1 cellular context compared by ENCODE assay signal in the genomic region with DNA sequence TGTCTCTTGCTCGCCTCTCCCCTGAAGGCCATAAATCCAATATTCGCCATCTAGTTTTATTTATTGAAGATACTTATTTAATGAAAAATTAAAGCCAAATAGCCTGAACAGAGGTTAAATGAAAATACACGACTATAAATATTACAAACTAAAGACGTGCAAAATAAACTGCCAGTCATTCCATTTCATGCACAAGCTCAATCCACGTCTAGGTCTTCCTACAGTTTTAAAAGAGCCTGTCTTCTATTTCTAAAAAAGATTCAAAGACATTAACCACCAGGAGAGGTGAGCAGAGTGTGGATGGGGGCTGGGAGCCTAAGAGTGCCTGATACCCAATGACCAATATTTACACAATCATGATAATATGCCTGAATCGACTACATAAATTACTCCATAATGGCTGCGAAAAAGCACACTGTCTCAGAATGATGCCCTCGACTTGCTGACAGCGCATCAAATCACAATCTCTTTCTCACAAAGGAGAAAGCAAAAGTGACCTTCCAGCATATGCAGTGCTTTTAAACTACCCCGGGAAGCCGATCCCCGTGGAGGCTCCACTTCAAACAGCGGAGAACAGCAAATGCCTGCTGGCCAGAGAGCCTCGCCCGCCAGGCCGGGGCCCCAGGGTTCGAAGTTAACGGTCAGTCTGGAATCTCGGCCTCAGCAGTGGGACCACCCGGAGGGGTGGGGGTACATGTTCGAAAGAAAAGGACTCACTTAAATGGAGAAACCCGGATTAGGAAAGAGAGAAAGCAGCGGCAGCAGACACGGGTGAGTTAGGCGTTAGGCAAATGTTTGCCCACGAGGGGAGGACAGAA.
TF ChIP-seq lines count a peak whose summit lies in the region.

No MANE protein-coding gene starts in this region.

TF ChIP-seq in liver, 16 proteins besides CTCF, POLR2A, EP300 and RAD21 (continued from another document):
- TF ChIP-seq, protein P1, sequence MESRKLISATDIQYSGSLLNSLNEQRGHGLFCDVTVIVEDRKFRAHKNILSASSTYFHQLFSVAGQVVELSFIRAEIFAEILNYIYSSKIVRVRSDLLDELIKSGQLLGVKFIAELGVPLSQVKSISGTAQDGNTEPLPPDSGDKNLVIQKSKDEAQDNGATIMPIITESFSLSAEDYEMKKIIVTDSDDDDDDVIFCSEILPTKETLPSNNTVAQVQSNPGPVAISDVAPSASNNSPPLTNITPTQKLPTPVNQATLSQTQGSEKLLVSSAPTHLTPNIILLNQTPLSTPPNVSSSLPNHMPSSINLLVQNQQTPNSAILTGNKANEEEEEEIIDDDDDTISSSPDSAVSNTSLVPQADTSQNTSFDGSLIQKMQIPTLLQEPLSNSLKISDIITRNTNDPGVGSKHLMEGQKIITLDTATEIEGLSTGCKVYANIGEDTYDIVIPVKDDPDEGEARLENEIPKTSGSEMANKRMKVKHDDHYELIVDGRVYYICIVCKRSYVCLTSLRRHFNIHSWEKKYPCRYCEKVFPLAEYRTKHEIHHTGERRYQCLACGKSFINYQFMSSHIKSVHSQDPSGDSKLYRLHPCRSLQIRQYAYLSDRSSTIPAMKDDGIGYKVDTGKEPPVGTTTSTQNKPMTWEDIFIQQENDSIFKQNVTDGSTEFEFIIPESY (IDR thresholded peaks at IDR 0.05) = no peak
TF ChIP-seq in liver: peak in this region for 2.
